2 cellular contexts compared by ENCODE assay signal in genomic region chrX:120562569-120562926, GRCh38.
TF ChIP-seq lines count a peak whose summit lies in the region.

No MANE protein-coding gene starts in this region.

TF ChIP-seq in HEK293, 187 proteins besides CTCF, POLR2A, EP300 and RAD21 (continued from another document):
- TF ChIP-seq PRDM1 (tag by site-specific recombination; IDR thresholded peaks at IDR 0.05), result peak; percentile 69
- TF ChIP-seq ZFP69B (tag by site-specific recombination; IDR thresholded peaks at IDR 0.05), result no peak

TF ChIP-seq in K562, 482 proteins besides CTCF, POLR2A, EP300 and RAD21 (continued from another document):
- TF ChIP-seq ZNF639 (CRISPR knock-in tag; conservative IDR thresholded peaks at IDR 0.05 in 1 of 2, IDR thresholded peaks at IDR 0.05 in 1 of 2) (0 out of 4 replicates have a peak, but pooled peaks of 1 of the 2 experiments have one; percentile 39), XRCC3 (IDR thresholded peaks at IDR 0.05) (no peak), E2F3 (CRISPR knock-in tag; IDR thresholded peaks at IDR 0.05) (no peak), BHLHE40 (IDR thresholded peaks at IDR 0.05; ENCODE audit: low read length) (no peak), RFX7 (CRISPR knock-in tag; IDR thresholded peaks at IDR 0.05) (no peak), ZNF592 (IDR thresholded peaks at IDR 0.05) (peak; percentile 63; the same call in 1 of the 2 replicates), DMBX1 (CRISPR knock-in tag; IDR thresholded peaks at IDR 0.05; ENCODE audit: borderline replicate concordance) (peak; percentile 46; the same call in 1 of the 2 replicates), CXXC5 (CRISPR knock-in tag; IDR thresholded peaks at IDR 0.05) (0 out of 2 replicates have a peak, but pooled peaks have one; percentile 25)
